1 cellular context compared by ENCODE assay signal in genomic region chr12:94186461-94187237, GRCh38.
TF ChIP-seq lines count a peak whose summit lies in the region.

No MANE protein-coding gene starts in this region.

TF ChIP-seq in H1, 55 proteins besides CTCF, POLR2A, EP300 and RAD21 (continued from another document):
- no peak for TF ChIP-seq ZNF274 (IDR thresholded peaks at IDR 0.05; ENCODE audit: borderline replicate concordance, extremely low read depth, low read length)
